In the genomic region with DNA sequence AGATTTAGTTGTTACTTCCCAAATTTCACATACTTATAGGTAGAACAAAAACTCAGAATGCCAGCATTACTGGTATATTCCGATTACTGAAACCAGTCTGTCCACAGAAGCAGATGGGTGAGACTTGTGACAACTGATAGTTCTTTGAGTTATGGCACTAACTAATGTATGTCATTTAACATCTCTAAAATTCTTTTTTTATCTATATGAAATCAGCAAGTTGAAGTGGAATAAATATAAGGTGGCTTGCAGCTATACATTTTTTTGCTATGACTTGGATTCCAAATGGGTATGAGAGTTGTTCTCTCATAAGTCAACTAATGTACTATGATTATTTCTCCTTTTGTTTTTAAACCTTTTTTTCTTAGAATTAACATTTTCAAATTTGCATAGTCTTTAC, we compare ENCODE assay signal across 27 cellular contexts.
DNase-seq lines count a peak whose midpoint lies in the region; ATAC-seq, FAIRE-seq and TF ChIP-seq lines count a peak whose summit lies in the region.
"Had no signal": no experiment of that assay in that cellular context is flagged by ENCODE, and none has a peak within 500 bp of the region (broad histone marks: within the 10 kb centered on the region; RNA-seq: fewer than 3 reads in every experiment).

No MANE protein-coding gene starts in this region.

- no peak for TF ChIP-seq POLR2A in K562 (conservative IDR thresholded peaks at IDR 0.05)

- H3K4me2 ChIP-seq in K562 (ENCODE audit: insufficient read depth, low read length): no peak overlapping the region
- H3K4me2 ChIP-seq: BLaER1, GM23338 had no signal

- peaks cover 4 to 5% of the 10 kb centered on the region in 2 donors for H3K9me3 Mint-ChIP-seq in activated T-cell treated with anti-CD3 and anti-CD28 coated beads, Interleukin-2, amount 50 U/mL, for 72 hours
- peaks cover 0 to 6% (median 0%) of the 10 kb centered on the region in 3 donors for H3K9me3 Mint-ChIP-seq in T-cell
- H3K9me3 Mint-ChIP-seq in stimulated activated memory B cell treated with anti-CD40 and anti-IgM and Interleukin-4, amounts not matched to agents 10 μg/mL and 1 μg/mL and 100 μg/mL, for 72 hours: peaks cover 5% of the 10 kb centered on the region
- H3K9me3 Mint-ChIP-seq: GM23338, neural crest cell had no signal

- H3K4me3 ChIP-seq in K562 (no peak overlapping the region), ascending aorta (no peak overlapping the region)
- H3K4me3 ChIP-seq: BLaER1, cardiac muscle cell, colonic mucosa, GM23338, SJCRH30, thyroid gland had no signal

- peaks cover 7 to 14% of the 10 kb centered on the region in 2 experiments; a peak in 3 of 5 replicates for H3K4me1 ChIP-seq in K562 (replicated peaks in 1 of 2; ENCODE audit: control insufficient read depth in 2 of 2, insufficient read depth in 2 of 2, low read length in 2 of 2)
- H3K4me1 ChIP-seq in ascending aorta: peaks cover 0 to 2% of the 10 kb centered on the region in 2 donors
- H3K4me1 ChIP-seq: BLaER1, colonic mucosa, parathyroid adenoma, SJCRH30, thyroid gland had no signal

- H3K9ac ChIP-seq in K562 (ENCODE audit: insufficient read depth in 1 of 2, low read depth in 2 of 2, low read length in 2 of 2): no peak overlapping the region
- H3K9ac ChIP-seq: BLaER1, parathyroid adenoma had no signal

- no peaks in the 10 kb centered on the region for H3K9me3 ChIP-seq in K562 (replicated peaks; ENCODE audit: control insufficient read depth, insufficient read depth, low read depth, low read length)
- H3K9me3 ChIP-seq in ascending aorta: no peaks in the 10 kb centered on the region
- H3K9me3 ChIP-seq: colonic mucosa, SJCRH30, thyroid gland had no signal

- H3K27me3 ChIP-seq in K562 (ENCODE audit: control insufficient read depth in 2 of 2, insufficient read depth in 2 of 2, low read length in 2 of 2) (no peaks in the 10 kb centered on the region), ascending aorta (no peaks in the 10 kb centered on the region)
- H3K27me3 ChIP-seq: BLaER1, cardiac muscle cell, colonic mucosa, SJCRH30, thyroid gland had no signal

- BruUV-seq in K562 (replicated peaks; lab: Mats Ljungman, UMichigan): no TSS peak

- no peak for ATAC-seq in activated T-cell treated with anti-CD3 and anti-CD28 coated beads, Interleukin-2, amount 50 U/mL, for 72 hours (replicated peaks in 1 of 2)
- ATAC-seq in T-cell (replicated peaks in 1 of 4) (no peak), K562 (no peak)
- no peak for ATAC-seq in stimulated activated memory B cell treated with anti-CD40 and anti-IgM and Interleukin-4, amounts not matched to agents 10 μg/mL and 1 μg/mL and 100 μg/mL, for 72 hours
- ATAC-seq: GM23338 had no signal

- H3K4me3 Mint-ChIP-seq in activated T-cell treated with anti-CD3 and anti-CD28 coated beads, Interleukin-2, amount 50 U/mL, for 72 hours: peak overlapping the region in 1 of 2 donors; percentile 0
- H3K4me3 Mint-ChIP-seq in T-cell: no peak overlapping the region
- H3K4me3 Mint-ChIP-seq in stimulated activated memory B cell treated with anti-CD40 and anti-IgM and Interleukin-4, amounts not matched to agents 10 μg/mL and 1 μg/mL and 100 μg/mL, for 72 hours: no peak overlapping the region
- H3K4me3 Mint-ChIP-seq: activated naive CD8-positive, alpha-beta T cell treated with anti-CD3 and anti-CD28 coated beads, Interleukin-2, amount 10 ng/mL, durations not matched to agents 7 days and 5 days; GM23338; neural crest cell had no signal

- no peak for FAIRE-seq in K562 (lab: Jason Lieb, UNC)
- FAIRE-seq: astrocyte, GM18507 had no signal

- H3K9me1 ChIP-seq in K562 (ENCODE audit: control insufficient read depth, insufficient read depth, low read length): no peaks in the 10 kb centered on the region

- H3K27me3 Mint-ChIP-seq in activated T-cell treated with anti-CD3 and anti-CD28 coated beads, Interleukin-2, amount 50 U/mL, for 72 hours (ENCODE audit: low read depth): no peaks in the 10 kb centered on the region
- no peaks in the 10 kb centered on the region for H3K27me3 Mint-ChIP-seq in T-cell
- no peaks in the 10 kb centered on the region for H3K27me3 Mint-ChIP-seq in stimulated activated memory B cell treated with anti-CD40 and anti-IgM and Interleukin-4, amounts not matched to agents 10 μg/mL and 1 μg/mL and 100 μg/mL, for 72 hours
- H3K27me3 Mint-ChIP-seq: activated naive CD8-positive, alpha-beta T cell treated with anti-CD3 and anti-CD28 coated beads, Interleukin-2, amount 10 ng/mL, durations not matched to agents 7 days and 5 days had no signal

- no peak overlapping the region for H2AFZ ChIP-seq in K562 (ENCODE audit: low read depth, low read length)
- H2AFZ ChIP-seq: GM23338, parathyroid adenoma had no signal

- H3K36me3 ChIP-seq in K562 (ENCODE audit: control insufficient read depth, insufficient read depth, low read length) (peaks cover 47% of the 10 kb centered on the region; the same call in 2 of the 3 replicates), ascending aorta (peaks cover 24 to 36% of the 10 kb centered on the region in 2 donors)
- H3K36me3 ChIP-seq: colonic mucosa had no signal

- POLR2A ChIA-PET in T-cell (lab: Charles Lee): no interaction called here
- POLR2A ChIA-PET in K562 (lab: Yijun Ruan, JAX): no interaction called here

- H3K27ac ChIP-seq in K562 (ENCODE audit: extremely low read depth, low read depth, low read length) (no peak overlapping the region), ascending aorta (no peak overlapping the region)
- H3K27ac ChIP-seq: BLaER1, cardiac muscle cell, colonic mucosa, parathyroid adenoma, SJCRH30, thyroid gland had no signal

- intact Hi-C loops in K562 (cut with micrococcal nuclease): no loop called here
- intact Hi-C loops in ascending aorta (cut with DNase I): no loop called here

- DNase-seq in activated T-cell treated with anti-CD3 and anti-CD28 coated beads, Interleukin-2, amount 50 U/mL, for 72 hours: no peak
- DNase-seq in activated T-cell treated with anti-CD3 and anti-CD28 coated beads, Interleukin-2, amount 50 U/mL, for 1 hour: no peak
- DNase-seq in T-cell (no peak), K562 (ENCODE audit: extremely low read depth in 1 of 4, low spot score in 3 of 4) (no peak), ascending aorta (ENCODE audit: low spot score in 2 of 2) (no peak), glomerular visceral epithelial cell (ENCODE audit: extremely low spot score) (no peak)
- DNase-seq: activated CD4-positive, alpha-beta T cell treated with anti-CD3 and anti-CD28 coated beads for 1 hour; activated naive CD8-positive, alpha-beta T cell treated with anti-CD3 and anti-CD28 coated beads, Interleukin-2, amount 10 ng/mL, durations not matched to agents 7 days and 5 days; colonic mucosa; DMS 273 treated with DMSO at 0.1 percent for 48 hours; effector CD8-positive, alpha-beta T cell; EL; glutamatergic neuron; MV-4-11; NCI-H1436 treated with DMSO at 0.1 percent for 48 hours; NCI-H748 treated with DMSO at 0.1 percent for 48 hours; retina; SJCRH30; thyroid gland had no signal

- no peaks in the 10 kb centered on the region for H4K20me1 ChIP-seq in K562 (replicated peaks; ENCODE audit: control insufficient read depth, insufficient read depth, low read length)
- H4K20me1 ChIP-seq: BLaER1 had no signal

- TF ChIP-seq CTCF in K562 (IDR thresholded peaks at IDR 0.05 in 2 of 3, conservative IDR thresholded peaks at IDR 0.05 in 1 of 3; ENCODE audit: insufficient read depth in 2 of 3, low read depth in 1 of 3, low read length in 3 of 3) (no peak), ascending aorta (IDR thresholded peaks at IDR 0.05) (no peak)

- no peak for TF ChIP-seq RAD21 in K562 (CRISPR knock-in tag; conservative IDR thresholded peaks at IDR 0.05 in 1 of 2, IDR thresholded peaks at IDR 0.05 in 1 of 2)

- H3K79me2 ChIP-seq in K562 (ENCODE audit: control insufficient read depth, insufficient read depth, low read length): no peaks in the 10 kb centered on the region
- H3K79me2 ChIP-seq: parathyroid adenoma had no signal

- peaks cover 38% of the 10 kb centered on the region for H3K4me1 Mint-ChIP-seq in activated T-cell treated with anti-CD3 and anti-CD28 coated beads, Interleukin-2, amount 50 U/mL, for 72 hours (ENCODE audit: low read depth)
- H3K4me1 Mint-ChIP-seq in T-cell: peaks cover 7 to 20% (median 19%) of the 10 kb centered on the region in 3 donors
- peaks cover 11% of the 10 kb centered on the region for H3K4me1 Mint-ChIP-seq in stimulated activated memory B cell treated with anti-CD40 and anti-IgM and Interleukin-4, amounts not matched to agents 10 μg/mL and 1 μg/mL and 100 μg/mL, for 72 hours
- H3K4me1 Mint-ChIP-seq: GM23338, neural crest cell had no signal

- TF ChIP-seq EP300 in K562 (IDR thresholded peaks at IDR 0.05; ENCODE audit: low read length): no peak

- in situ Hi-C loops in K562 (cut with MboI): no loop called here

- 71% methylated on average over 1 of the region's 1 CpG for WGBS in K562 (ENCODE audit: insufficient coverage, low coverage, missing lambda C conversion rate)

- peak overlapping the region; percentile 52 for H3K27ac Mint-ChIP-seq in activated T-cell treated with anti-CD3 and anti-CD28 coated beads, Interleukin-2, amount 50 U/mL, for 72 hours
- peak overlapping the region; percentile 66 to 83 for H3K27ac Mint-ChIP-seq in T-cell
- H3K27ac Mint-ChIP-seq in stimulated activated memory B cell treated with anti-CD40 and anti-IgM and Interleukin-4, amounts not matched to agents 10 μg/mL and 1 μg/mL and 100 μg/mL, for 72 hours: peak overlapping the region; percentile 52
- H3K27ac Mint-ChIP-seq: activated naive CD8-positive, alpha-beta T cell treated with anti-CD3 and anti-CD28 coated beads, Interleukin-2, amount 10 ng/mL, durations not matched to agents 7 days and 5 days; GM23338 had no signal

- CTCF ChIA-PET in T-cell (lab: Charles Lee) (no interaction called here), K562 (lab: Yijun Ruan, JAX; ENCODE audit: low intra/inter-chr PET ratio) (no interaction called here)

- peaks cover 20 to 33% of the 10 kb centered on the region in 2 donors for H3K36me3 Mint-ChIP-seq in activated T-cell treated with anti-CD3 and anti-CD28 coated beads, Interleukin-2, amount 50 U/mL, for 72 hours (ENCODE audit: insufficient read depth in 2 of 2)
- H3K36me3 Mint-ChIP-seq in T-cell: peaks cover 37% of the 10 kb centered on the region
- H3K36me3 Mint-ChIP-seq in stimulated activated memory B cell treated with anti-CD40 and anti-IgM and Interleukin-4, amounts not matched to agents 10 μg/mL and 1 μg/mL and 100 μg/mL, for 72 hours: peaks cover 60% of the 10 kb centered on the region

TF ChIP-seq in K562, 482 proteins besides CTCF, POLR2A, EP300 and RAD21:
- peak; percentile 46 for TF ChIP-seq MEIS2 (IDR thresholded peaks at IDR 0.05; ENCODE audit: partially characterized antibody)
- no peak for TF ChIP-seq ILK (tag; IDR thresholded peaks at IDR 0.05; ENCODE audit: borderline replicate concordance, low read depth)
